Comparison of ENCODE assay signal across 19 cellular contexts in the genomic region with DNA sequence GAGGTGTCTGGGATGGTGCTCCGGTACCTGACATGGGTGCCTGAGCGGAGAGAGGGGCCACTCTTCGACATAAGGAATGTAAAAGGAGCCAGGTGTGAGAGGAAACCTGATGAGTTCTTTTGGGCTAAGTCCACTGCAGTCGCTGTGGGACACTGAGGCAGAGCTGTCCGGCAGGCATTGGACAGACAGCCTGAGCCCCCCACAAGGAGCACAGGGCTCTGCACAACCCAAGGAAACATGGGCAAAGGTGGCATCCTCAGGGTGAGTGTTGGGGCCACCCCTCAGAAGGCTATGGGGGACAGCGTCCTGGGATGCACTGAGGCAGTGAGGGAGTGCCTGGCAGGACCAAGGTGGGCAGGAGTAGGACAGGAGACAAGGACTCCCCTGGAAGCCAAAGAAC. TPM values are rescaled to one million over a fixed set of nuclear protein-coding genes. Genes with fewer than 3 reads are reported as not detected.
DNase-seq lines count a peak whose midpoint lies in the region; ATAC-seq and TF ChIP-seq lines count a peak whose summit lies in the region.
"Had no signal": no experiment of that assay in that cellular context is flagged by ENCODE, and none has a peak within 500 bp of the region (broad histone marks: within the 10 kb centered on the region; RNA-seq: fewer than 3 reads in every experiment).

No MANE protein-coding gene starts in this region.

- H3K4me1 Mint-ChIP-seq in activated CD4-positive, alpha-beta T cell treated with anti-CD3 and anti-CD28 coated beads for 36 hours, result no peaks in the 10 kb centered on the region

- peak; percentile 27 for DNase-seq in activated effector memory CD4-positive, alpha-beta T cell treated with anti-CD3 and anti-CD28 coated beads, Interleukin-2, amount 50 U/mL, for 16 hours
- no peak for DNase-seq in activated effector memory CD4-positive, alpha-beta T cell treated with Interleukin-2 at 50 U/mL for 16 hours
- peak; percentile 32 for DNase-seq in islet precursor cell
- DNase-seq in psoas muscle, result peak in 1 of 2 donors; percentile 36
- DNase-seq in upper lobe of right lung, result peak; percentile 40
- no peak for DNase-seq in MG63
- DNase-seq in activated CD4-positive, alpha-beta T cell treated with anti-CD3 and anti-CD28 coated beads for 36 hours, result no peak
- no peak for DNase-seq in HEK293T (ENCODE audit: extremely low spot score)
- DNase-seq: AML-193, DMS79 treated with DMSO at 0.1 percent for 48 hours, IMR-90, NCI-H1436, NCI-H1930, NCI-H345, NCI-H526, PC-3, RPMI8226 had no signal

- H3K27me3 Mint-ChIP-seq in activated CD4-positive, alpha-beta T cell treated with anti-CD3 and anti-CD28 coated beads for 36 hours, result peaks cover 2% of the 10 kb centered on the region

- H3K4me3 ChIP-seq in psoas muscle (no peak overlapping the region), upper lobe of right lung (no peak overlapping the region), MG63 (no peak overlapping the region)

- TF ChIP-seq CTCF in psoas muscle (IDR thresholded peaks at IDR 0.05), result no peak
- TF ChIP-seq CTCF in upper lobe of right lung (IDR thresholded peaks at IDR 0.05), result no peak

- H3K27ac ChIP-seq in psoas muscle (peak overlapping the region; percentile 90), upper lobe of right lung (no peak overlapping the region)
- H3K27ac ChIP-seq: 22Rv1 had no signal

- WGBS in psoas muscle, 3 donors, result 81 to 86% (median 85%) methylated on average over 6 of the region's 6 CpGs

- no peaks in the 10 kb centered on the region for H3K9me3 Mint-ChIP-seq in activated CD4-positive, alpha-beta T cell treated with anti-CD3 and anti-CD28 coated beads for 36 hours (ENCODE audit: low read depth)

- peaks cover 52% of the 10 kb centered on the region for H3K4me1 ChIP-seq in psoas muscle
- H3K4me1 ChIP-seq in upper lobe of right lung, result peaks cover 29% of the 10 kb centered on the region

- ATAC-seq in psoas muscle, result no peak
- no peak for ATAC-seq in upper lobe of right lung
- ATAC-seq in activated CD4-positive, alpha-beta T cell treated with anti-CD3 and anti-CD28 coated beads for 36 hours, result no peak
- ATAC-seq: PC-3 had no signal

- H3K36me3 ChIP-seq in psoas muscle (ENCODE audit: insufficient read depth in 1 of 2, low read depth in 1 of 2) (no peaks in the 10 kb centered on the region), upper lobe of right lung (no peaks in the 10 kb centered on the region), MG63 (no peaks in the 10 kb centered on the region)

- no peak overlapping the region for H3K4me3 Mint-ChIP-seq in activated CD4-positive, alpha-beta T cell treated with anti-CD3 and anti-CD28 coated beads for 36 hours
- H3K4me3 Mint-ChIP-seq: CD14-positive monocyte had no signal

- POLR2A ChIA-PET in activated CD4-positive, alpha-beta T cell treated with anti-CD3 and anti-CD28 coated beads for 36 hours (lab: Charles Lee), result no interaction called here
- POLR2A ChIA-PET in HEK293T (lab: Yijun Ruan, JAX), result no interaction called here

- no peaks in the 10 kb centered on the region for H3K9me3 ChIP-seq in psoas muscle
- H3K9me3 ChIP-seq in upper lobe of right lung, result no peaks in the 10 kb centered on the region
- H3K9me3 ChIP-seq in MG63, result no peaks in the 10 kb centered on the region

- no peaks in the 10 kb centered on the region for H3K36me3 Mint-ChIP-seq in activated CD4-positive, alpha-beta T cell treated with anti-CD3 and anti-CD28 coated beads for 36 hours (ENCODE audit: low read depth)
- H3K36me3 Mint-ChIP-seq: CD14-positive monocyte had no signal

- CTCF ChIA-PET in activated CD4-positive, alpha-beta T cell treated with anti-CD3 and anti-CD28 coated beads for 36 hours (lab: Charles Lee), result interaction anchor here (0.7 kb wide), 1 partner anchor 26 kb away, joined by 3 read pairs; no protein-coding TSS in a partner anchor
- CTCF ChIA-PET in HEK293T (lab: Yijun Ruan, JAX), result no interaction called here

- H3K27ac Mint-ChIP-seq in activated CD4-positive, alpha-beta T cell treated with anti-CD3 and anti-CD28 coated beads for 36 hours, result no peak overlapping the region
- H3K27ac Mint-ChIP-seq: CD14-positive monocyte had no signal

- H3K27me3 ChIP-seq in psoas muscle (ENCODE audit: insufficient read depth in 3 of 3, low read length in 2 of 3), result no peaks in the 10 kb centered on the region
- no peaks in the 10 kb centered on the region for H3K27me3 ChIP-seq in upper lobe of right lung
- H3K27me3 ChIP-seq in MG63, result no peaks in the 10 kb centered on the region

- intact Hi-C loops in psoas muscle (cut with DNase I), result no loop called here
- intact Hi-C loops in upper lobe of right lung (cut with DNase I), result no loop called here
- intact Hi-C loops in activated CD4-positive, alpha-beta T cell treated with anti-CD3 and anti-CD28 coated beads for 36 hours (cut with DNase I, micrococcal nuclease), result no loop called here

TF ChIP-seq in HEK293T, 16 proteins besides CTCF, POLR2A, EP300 and RAD21:
- no peak for TF ChIP-seq FOXK2 (IDR thresholded peaks at IDR 0.05)

RNA-seq across cellular contexts. Expression of gene EMID1, which starts 57.7 kb away (rescaled TPM):
- total RNA-seq in psoas muscle (1 to 10 TPM in 2 of 4 donors, under 1 TPM in 2; 0.34 to 1.3 (median 0.73) TPM), upper lobe of right lung (15.2 TPM)
- polyA plus RNA-seq in psoas muscle, result under 1 TPM; 0.13 to 0.59 (median 0.58) TPM
- 1.4 and 2.7 TPM in 2 replicates for total RNA-seq in MG63 (2014; rRNA removed; shearing (Covaris generic); ENCODE audit: low replicate concordance)
- total RNA-seq in activated CD4-positive, alpha-beta T cell treated with anti-CD3 and anti-CD28 coated beads for 36 hours, result not detected
- polyA plus RNA-seq: CD14-positive monocyte had no signal

Comparison
In these comparisons a context has a peak if more than half of its experiments do, and no peak if none do; other contexts are left out.
1. DNase-seq: peak in activated effector memory CD4-positive, alpha-beta T cell treated with anti-CD3 and anti-CD28 coated beads, Interleukin-2, amount 50 U/mL, for 16 hours (single experiment), islet precursor cell (single experiment) and upper lobe of right lung (single experiment); none in activated effector memory CD4-positive, alpha-beta T cell treated with Interleukin-2 at 50 U/mL for 16 hours (single experiment), MG63 (single experiment), activated CD4-positive, alpha-beta T cell treated with anti-CD3 and anti-CD28 coated beads for 36 hours (single experiment) and HEK293T (single experiment).